In the genomic region with DNA sequence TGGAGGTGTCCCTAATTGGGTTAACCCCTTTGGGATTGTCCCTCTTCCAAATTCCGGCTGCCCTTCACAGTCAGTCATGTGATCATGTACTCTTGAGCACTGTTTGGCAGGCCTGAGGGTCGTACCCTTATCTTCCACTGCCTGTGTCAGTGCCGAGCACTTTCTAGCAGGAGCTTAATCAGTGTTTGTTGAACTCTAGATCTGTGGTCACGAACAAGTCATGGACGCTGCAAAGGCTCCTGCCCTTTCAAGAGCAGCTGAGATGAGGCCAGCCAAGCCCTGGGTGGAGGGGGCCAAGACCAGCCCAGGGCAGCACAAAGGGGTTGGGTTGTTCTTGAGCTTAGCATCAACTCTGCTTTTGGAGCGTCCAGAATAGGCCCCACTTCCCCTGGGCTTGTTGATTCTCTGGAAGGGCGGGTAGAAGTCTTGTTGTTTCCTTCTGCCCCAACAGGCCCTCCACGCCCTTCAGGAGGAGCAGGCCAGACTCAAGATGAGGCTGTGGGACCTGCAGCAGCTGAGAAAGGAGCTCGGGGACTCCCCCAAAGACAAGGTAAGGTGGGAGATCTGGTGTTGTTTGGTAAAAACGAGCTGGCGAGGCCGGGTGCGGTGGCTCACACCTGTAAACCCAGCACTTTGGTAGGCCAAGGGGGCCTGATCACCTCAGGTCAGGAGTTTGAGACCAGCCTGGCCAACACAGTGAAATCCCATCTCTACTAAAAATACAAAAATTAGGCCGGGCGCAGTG, we compare ENCODE assay signal across 16 cellular contexts. TPM values are rescaled to one million over a fixed set of nuclear protein-coding genes. Genes with fewer than 3 reads are reported as not detected.
A peak's percentile ranks its signal among the peaks of the same experiment; 100 is the strongest.
DNase-seq lines count a peak whose midpoint lies in the region; ATAC-seq and TF ChIP-seq lines count a peak whose summit lies in the region.
"Had no signal": no experiment of that assay in that cellular context is flagged by ENCODE, and none has a peak within 500 bp of the region (broad histone marks: within the 10 kb centered on the region; RNA-seq: fewer than 3 reads in every experiment).

No MANE protein-coding gene starts in this region.

- no peak for TF ChIP-seq EP300 in transverse colon (IDR thresholded peaks at IDR 0.05; ENCODE audit: low read depth)

- 83 to 96% methylated on average over 5 to 15 of the region's 15 CpGs for WGBS in transverse colon (ENCODE audit: low coverage in 1 of 2), 2 donors

- H3K27me3 Mint-ChIP-seq in activated CD8-positive, alpha-beta memory T cell treated with anti-CD3 and anti-CD28 coated beads, Interleukin-2, amount 10 ng/mL, durations not matched to agents 7 days and 5 days = no peaks in the 10 kb centered on the region
- H3K27me3 Mint-ChIP-seq in mesothelial cell of epicardium (ENCODE audit: low read depth) = no peaks in the 10 kb centered on the region
- H3K27me3 Mint-ChIP-seq: activated CD4-positive, alpha-beta T cell treated with anti-CD3 and anti-CD28 coated beads, Interleukin-2, amount 10 ng/mL, durations not matched to agents 7 days and 5 days; activated T-helper 17 cell treated with anti-CD3 and anti-CD28 coated beads, Interleukin-2, amount 50 U/mL, for 72 hours; CD4-positive, alpha-beta memory T cell had no signal

- no peak overlapping the region for H3K4me3 ChIP-seq in transverse colon

- H3K4me3 Mint-ChIP-seq in activated CD8-positive, alpha-beta memory T cell treated with anti-CD3 and anti-CD28 coated beads, Interleukin-2, amount 10 ng/mL, durations not matched to agents 7 days and 5 days = no peak overlapping the region
- no peak overlapping the region for H3K4me3 Mint-ChIP-seq in mesothelial cell of epicardium
- H3K4me3 Mint-ChIP-seq: activated CD4-positive, alpha-beta T cell treated with anti-CD3 and anti-CD28 coated beads, Interleukin-2, amount 10 ng/mL, durations not matched to agents 7 days and 5 days; activated T-helper 17 cell treated with anti-CD3 and anti-CD28 coated beads, Interleukin-2, amount 50 U/mL, for 72 hours; CD4-positive, alpha-beta memory T cell; T-helper 2 cell treated with Interferon-gamma antibody and Interleukin-4, amounts not matched to agents 5 μg/mL and 100 μg/mL, for 36 hours had no signal

- H3K27ac ChIP-seq in transverse colon (peak overlapping the region; percentile 75 to 82 (median 78)), foreskin keratinocyte (no peak overlapping the region)

- in situ Hi-C loops in transverse colon (cut with MboI; ENCODE audit: low pct_ligation_motif_present in 1 of 4, low pct_unique_long_range_greater_than_20kb in 1 of 4, low sequenced_read_pairs in 3 of 4) = loop anchor here in 1 of 4 donors (25.0 kb wide), 1 partner anchor 325 kb away; no protein-coding TSS in a partner anchor

- no peaks in the 10 kb centered on the region for H3K9me3 ChIP-seq in transverse colon

- H3K36me3 ChIP-seq in transverse colon = no peaks in the 10 kb centered on the region

- CTCF ChIA-PET in activated CD8-positive, alpha-beta memory T cell treated with anti-CD3 and anti-CD28 coated beads, Interleukin-2, amount 10 ng/mL, durations not matched to agents 7 days and 5 days (lab: Charles Lee) = interaction anchor here (1.7 to 2.2 kb wide), 2 partner anchors 13 to 14 kb away, joined by 8 to 12 read pairs; partner anchors contain the start of genes RND2 and RPL27

- TF ChIP-seq POLR2A in erythroblast (IDR thresholded peaks at IDR 0.05; ENCODE audit: low read length) (no peak), transverse colon (IDR thresholded peaks at IDR 0.05) (no peak)

- H3K36me3 Mint-ChIP-seq in activated CD8-positive, alpha-beta memory T cell treated with anti-CD3 and anti-CD28 coated beads, Interleukin-2, amount 10 ng/mL, durations not matched to agents 7 days and 5 days = peaks cover 45% of the 10 kb centered on the region
- H3K36me3 Mint-ChIP-seq in mesothelial cell of epicardium = peaks cover 5% of the 10 kb centered on the region

- peaks cover 20% of the 10 kb centered on the region for H3K4me1 Mint-ChIP-seq in activated CD8-positive, alpha-beta memory T cell treated with anti-CD3 and anti-CD28 coated beads, Interleukin-2, amount 10 ng/mL, durations not matched to agents 7 days and 5 days
- peaks cover 3% of the 10 kb centered on the region for H3K4me1 Mint-ChIP-seq in mesothelial cell of epicardium

- intact Hi-C loops in transverse colon (cut with DNase I; ENCODE audit: low total_unique reads) = loop anchor here (10.0 kb wide), 1 partner anchor 303 kb away; no protein-coding TSS in a partner anchor

- no peak for ATAC-seq in activated CD8-positive, alpha-beta memory T cell treated with anti-CD3 and anti-CD28 coated beads, Interleukin-2, amount 10 ng/mL, durations not matched to agents 7 days and 5 days
- ATAC-seq in foreskin keratinocyte (no peak), GM18868 (IDR thresholded peaks at IDR 0.05; ENCODE audit: unreplicated experiment) (no peak)
- ATAC-seq: activated T-helper 17 cell treated with anti-CD3 and anti-CD28 coated beads, Interleukin-2, amount 50 U/mL, for 72 hours had no signal

- TF ChIP-seq CTCF in mesothelial cell of epicardium (IDR thresholded peaks at IDR 0.05; ENCODE audit: unreplicated experiment) = no peak
- no peak for TF ChIP-seq CTCF in transverse colon (IDR thresholded peaks at IDR 0.05)
- TF ChIP-seq CTCF in foreskin keratinocyte (conservative IDR thresholded peaks at IDR 0.05) = no peak

- DNase-seq in activated CD8-positive, alpha-beta memory T cell treated with anti-CD3 and anti-CD28 coated beads, Interleukin-2, amount 10 ng/mL, durations not matched to agents 7 days and 5 days = no peak
- no peak for DNase-seq in activated CD8-positive, alpha-beta memory T cell treated with anti-CD3 and anti-CD28 coated beads for 24 hours
- DNase-seq in erythroblast (lab: John Stamatoyannopoulos, UW) (peak; percentile 55 to 81), mesothelial cell of epicardium (ENCODE audit: low spot score in 2 of 2, unreplicated experiment in 2 of 2) (no peak), transverse colon (no peak), foreskin keratinocyte (no peak)
- no peak for DNase-seq in central memory CD4-positive, alpha-beta T cell
- DNase-seq: activated CD4-positive, alpha-beta T cell treated with anti-CD3 and anti-CD28 coated beads, Interleukin-2, amount 10 ng/mL, durations not matched to agents 7 days and 5 days; CD4-positive, alpha-beta memory T cell; midbrain; NCI-H2081; NCI-H748 treated with DMSO at 0.1 percent for 48 hours had no signal

- peak overlapping the region; percentile 17 for H3K27ac Mint-ChIP-seq in activated CD8-positive, alpha-beta memory T cell treated with anti-CD3 and anti-CD28 coated beads, Interleukin-2, amount 10 ng/mL, durations not matched to agents 7 days and 5 days
- peak overlapping the region; percentile 47 for H3K27ac Mint-ChIP-seq in mesothelial cell of epicardium
- H3K27ac Mint-ChIP-seq: activated CD4-positive, alpha-beta T cell treated with anti-CD3 and anti-CD28 coated beads, Interleukin-2, amount 10 ng/mL, durations not matched to agents 7 days and 5 days; activated T-helper 17 cell treated with anti-CD3 and anti-CD28 coated beads, Interleukin-2, amount 50 U/mL, for 72 hours had no signal

- H3K4me1 ChIP-seq in transverse colon (peaks cover 6 to 55% (median 28%) of the 10 kb centered on the region in 4 donors), foreskin keratinocyte (peaks cover 3% of the 10 kb centered on the region)

- H3K27me3 ChIP-seq in transverse colon (no peaks in the 10 kb centered on the region), foreskin keratinocyte (no peaks in the 10 kb centered on the region)

- no peaks in the 10 kb centered on the region for H3K9me3 Mint-ChIP-seq in activated CD8-positive, alpha-beta memory T cell treated with anti-CD3 and anti-CD28 coated beads, Interleukin-2, amount 10 ng/mL, durations not matched to agents 7 days and 5 days (ENCODE audit: low read depth)
- H3K9me3 Mint-ChIP-seq in mesothelial cell of epicardium = no peaks in the 10 kb centered on the region
- H3K9me3 Mint-ChIP-seq: activated CD4-positive, alpha-beta T cell treated with anti-CD3 and anti-CD28 coated beads, Interleukin-2, amount 10 ng/mL, durations not matched to agents 7 days and 5 days; activated T-helper 17 cell treated with anti-CD3 and anti-CD28 coated beads, Interleukin-2, amount 50 U/mL, for 72 hours; CD4-positive, alpha-beta memory T cell; T-helper 2 cell treated with Interferon-gamma antibody and Interleukin-4, amounts not matched to agents 5 μg/mL and 100 μg/mL, for 36 hours had no signal

RNA-seq across cellular contexts. Expression of gene IFI35, which starts 5.3 kb away (rescaled TPM):
- 100 to 1,000 TPM; 125 to 175 TPM for total RNA-seq in activated CD8-positive, alpha-beta memory T cell treated with anti-CD3 and anti-CD28 coated beads, Interleukin-2, amount 10 ng/mL, durations not matched to agents 7 days and 5 days
- total RNA-seq in mesothelial cell of epicardium (5.6 to 6.3 TPM (median 5.9 TPM) in 3 replicates), transverse colon (10 to 100 TPM; 11.5 to 81.1 (median 47.2) TPM), foreskin keratinocyte (36.3 and 40.6 TPM in 2 replicates)
- 57.0 and 72.2 TPM in 2 replicates for polyA plus RNA-seq in foreskin keratinocyte

RNA-seq across cellular contexts. Expression of gene VAT1, which starts 10.3 kb away (rescaled TPM):
- total RNA-seq in activated CD8-positive, alpha-beta memory T cell treated with anti-CD3 and anti-CD28 coated beads, Interleukin-2, amount 10 ng/mL, durations not matched to agents 7 days and 5 days = 10 to 100 TPM; 10.7 to 16.8 TPM
- total RNA-seq in mesothelial cell of epicardium (211 to 222 TPM (median 211 TPM) in 3 replicates), transverse colon (10 to 100 TPM; 26.2 to 94.1 (median 65.7) TPM), foreskin keratinocyte (91.2 and 121 TPM in 2 replicates)
- polyA plus RNA-seq in foreskin keratinocyte = 93.9 and 112 TPM in 2 replicates

RNA-seq across cellular contexts. Expression of gene RND2, which starts 13.1 kb away (rescaled TPM):
- not detected for total RNA-seq in activated CD8-positive, alpha-beta memory T cell treated with anti-CD3 and anti-CD28 coated beads, Interleukin-2, amount 10 ng/mL, durations not matched to agents 7 days and 5 days
- total RNA-seq in mesothelial cell of epicardium (7.6 to 8.7 TPM (median 8.7 TPM) in 3 replicates), transverse colon (under 1 TPM in 2 of 4 donors, not detected in 2; 0.41 to 0.64 TPM), foreskin keratinocyte (0.14 TPM in 2 replicates)
- polyA plus RNA-seq in foreskin keratinocyte = 0.17 and 0.25 TPM in 2 replicates
- total RNA-seq: A172; activated T-helper 17 cell treated with anti-CD3 and anti-CD28 coated beads, Interleukin-2, amount 50 U/mL, for 72 hours had no signal

RNA-seq across cellular contexts. Expression of gene RPL27, which starts 13.7 kb away (rescaled TPM):
- total RNA-seq in activated CD8-positive, alpha-beta memory T cell treated with anti-CD3 and anti-CD28 coated beads, Interleukin-2, amount 10 ng/mL, durations not matched to agents 7 days and 5 days = 100 to 1,000 TPM; 889 to 934 TPM
- total RNA-seq in mesothelial cell of epicardium (1,019 to 1,067 TPM (median 1,060 TPM) in 3 replicates), transverse colon (100 to 1,000 TPM; 243 to 836 (median 677) TPM), foreskin keratinocyte (1,868 and 1,991 TPM in 2 replicates)
- 3,580 and 3,581 TPM in 2 replicates for polyA plus RNA-seq in foreskin keratinocyte

RNA-seq across cellular contexts. Expression of gene RUNDC1, which starts 31.5 kb away (rescaled TPM):
- 10 to 100 TPM; 16.9 to 17.4 TPM for total RNA-seq in activated CD8-positive, alpha-beta memory T cell treated with anti-CD3 and anti-CD28 coated beads, Interleukin-2, amount 10 ng/mL, durations not matched to agents 7 days and 5 days
- total RNA-seq in mesothelial cell of epicardium (13.1 to 13.9 TPM (median 13.2 TPM) in 3 replicates), transverse colon (10 to 100 TPM; 18.1 to 43.8 (median 27.8) TPM), foreskin keratinocyte (9.7 and 10.5 TPM in 2 replicates)
- 6.1 and 6.6 TPM in 2 replicates for polyA plus RNA-seq in foreskin keratinocyte

Comparison
In these comparisons a context has a peak if more than half of its experiments do, and no peak if none do; other contexts are left out.
1. DNase-seq: peak in erythroblast (2 of 2); none in activated CD8-positive, alpha-beta memory T cell treated with anti-CD3 and anti-CD28 coated beads, Interleukin-2, amount 10 ng/mL, durations not matched to agents 7 days and 5 days (single experiment), activated CD8-positive, alpha-beta memory T cell treated with anti-CD3 and anti-CD28 coated beads for 24 hours (single experiment), mesothelial cell of epicardium (0 of 2), transverse colon (single experiment), central memory CD4-positive, alpha-beta T cell (single experiment) and foreskin keratinocyte (0 of 2).